ENCODE assay signal across 21 cellular contexts in the genomic region with DNA sequence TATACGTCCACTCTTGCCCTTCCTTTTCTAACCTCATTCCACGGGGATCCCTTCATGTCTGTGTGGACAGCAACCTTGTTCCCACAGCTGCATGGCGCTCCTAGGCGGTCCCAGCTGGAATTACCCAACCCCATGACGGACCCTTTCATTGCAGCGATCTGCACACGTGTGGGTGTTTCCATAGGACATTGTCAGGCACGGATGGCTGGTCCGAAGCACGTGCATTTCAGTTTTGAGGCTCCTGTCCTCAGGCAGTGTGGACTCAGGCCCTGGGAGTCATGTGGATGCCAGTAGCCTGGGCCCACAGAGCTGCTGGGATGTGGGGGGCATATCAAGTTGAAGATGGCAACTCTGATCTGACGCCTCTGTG. TPM values are rescaled to one million over a fixed set of nuclear protein-coding genes. Genes with fewer than 3 reads are reported as not detected.
A peak's percentile ranks its signal among the peaks of the same experiment; 100 is the strongest.
DNase-seq lines count a peak whose midpoint lies in the region; TF ChIP-seq lines count a peak whose summit lies in the region.
"Had no signal": no experiment of that assay in that cellular context is flagged by ENCODE, and none has a peak within 500 bp of the region (broad histone marks: within the 10 kb centered on the region; RNA-seq: fewer than 3 reads in every experiment).

No MANE protein-coding gene starts in this region.

- no peak overlapping the region for H2AK5ac ChIP-seq in H9 (ENCODE audit: insufficient read length, low read length)

- H3K23me2 ChIP-seq in H9 (ENCODE audit: insufficient read length, low read depth, low read length, poor library complexity, severe bottlenecking): no peaks in the 10 kb centered on the region

- H3K27ac Mint-ChIP-seq in T-helper 1 cell treated with Interleukin-12 subunit alpha and Interleukin-12 subunit beta and Interleukin-4 antibody, amounts not matched to agents 30 μg/mL and 1 μg/mL, for 36 hours: peak overlapping the region; percentile 58
- 0 out of 7 replicates have a peak overlapping the region, but pooled peaks of 2 of the 3 experiments have one; percentile 8 to 76 for H3K27ac Mint-ChIP-seq in H9
- no peak overlapping the region for H3K27ac Mint-ChIP-seq in endodermal cell
- H3K27ac Mint-ChIP-seq in activated CD4-positive, alpha-beta memory T cell treated with anti-CD3 and anti-CD28 coated beads, Interleukin-2, amount 10 ng/mL, durations not matched to agents 7 days and 5 days: no peak overlapping the region
- H3K27ac Mint-ChIP-seq: activated naive CD8-positive, alpha-beta T cell had no signal

- H4K91ac ChIP-seq in H9 (ENCODE audit: insufficient read length, low read depth, low read length): no peak overlapping the region

- CTCF ChIA-PET in activated CD4-positive, alpha-beta memory T cell treated with anti-CD3 and anti-CD28 coated beads, Interleukin-2, amount 10 ng/mL, durations not matched to agents 7 days and 5 days (lab: Charles Lee): interaction anchor here (1.2 kb wide), 1 partner anchor 9 kb away, joined by 3 read pairs; no protein-coding TSS in a partner anchor

- intact Hi-C loops in posterior vena cava (cut with DNase I): no loop called here

- no peaks in the 10 kb centered on the region for H3K9me3 Mint-ChIP-seq in T-helper 1 cell treated with Interleukin-12 subunit alpha and Interleukin-12 subunit beta and Interleukin-4 antibody, amounts not matched to agents 30 μg/mL and 1 μg/mL, for 36 hours
- H3K9me3 Mint-ChIP-seq in H9 (no peaks in the 10 kb centered on the region), endodermal cell (no peaks in the 10 kb centered on the region)
- no peaks in the 10 kb centered on the region for H3K9me3 Mint-ChIP-seq in activated CD4-positive, alpha-beta memory T cell treated with anti-CD3 and anti-CD28 coated beads, Interleukin-2, amount 10 ng/mL, durations not matched to agents 7 days and 5 days

- H3K56ac ChIP-seq in H9 (ENCODE audit: insufficient read length, low read depth, low read length): no peak overlapping the region

- no peaks in the 10 kb centered on the region for H3K27me3 Mint-ChIP-seq in T-helper 1 cell treated with Interleukin-12 subunit alpha and Interleukin-12 subunit beta and Interleukin-4 antibody, amounts not matched to agents 30 μg/mL and 1 μg/mL, for 36 hours (ENCODE audit: low read depth)
- H3K27me3 Mint-ChIP-seq in H9 (ENCODE audit: low read depth) (no peaks in the 10 kb centered on the region), endodermal cell (ENCODE audit: insufficient read depth) (no peaks in the 10 kb centered on the region)
- H3K27me3 Mint-ChIP-seq in activated CD4-positive, alpha-beta memory T cell treated with anti-CD3 and anti-CD28 coated beads, Interleukin-2, amount 10 ng/mL, durations not matched to agents 7 days and 5 days: no peaks in the 10 kb centered on the region
- H3K27me3 Mint-ChIP-seq: activated naive CD8-positive, alpha-beta T cell had no signal

- no peak overlapping the region for H2BK15ac ChIP-seq in H9 (ENCODE audit: low read depth, low read length)

- H3K23ac ChIP-seq in H9 (ENCODE audit: insufficient read length, low read depth, low read length): no peak overlapping the region

- no peak overlapping the region for H3T11ph ChIP-seq in H9 (ENCODE audit: low read length)

- H3K36me3 Mint-ChIP-seq in T-helper 1 cell treated with Interleukin-12 subunit alpha and Interleukin-12 subunit beta and Interleukin-4 antibody, amounts not matched to agents 30 μg/mL and 1 μg/mL, for 36 hours (ENCODE audit: low read depth): peaks cover 18% of the 10 kb centered on the region
- H3K36me3 Mint-ChIP-seq in H9 (ENCODE audit: insufficient read depth in 1 of 3, low read depth in 3 of 3) (peaks cover 0 to 8% (median 3%) of the 10 kb centered on the region in 3 experiments; a peak in 5 of 7 replicates), endodermal cell (ENCODE audit: low read depth) (peaks cover 5% of the 10 kb centered on the region)
- H3K36me3 Mint-ChIP-seq in activated CD4-positive, alpha-beta memory T cell treated with anti-CD3 and anti-CD28 coated beads, Interleukin-2, amount 10 ng/mL, durations not matched to agents 7 days and 5 days (ENCODE audit: low read depth): peaks cover 44% of the 10 kb centered on the region

- H2BK120ac ChIP-seq in H9 (ENCODE audit: low read depth, low read length, poor library complexity, severe bottlenecking): no peak overlapping the region

- no CpG with 5 or more reads among the region's 11 CpGs for WGBS in H9 (ENCODE audit: extremely low coverage, insufficient read length, low lambda C conversion rate)
- 90 to 95% methylated on average over 9 to 11 of the region's 11 CpGs for WGBS in endodermal cell (ENCODE audit: insufficient coverage in 1 of 2, insufficient read length in 1 of 2), 2 experiments

- no peaks in the 10 kb centered on the region for H3K79me2 ChIP-seq in H9 (ENCODE audit: insufficient read depth, low read length)

- H3K4me3 ChIP-seq in endodermal cell (ENCODE audit: low read length): no peak overlapping the region
- H3K4me3 ChIP-seq: dorsolateral prefrontal cortex, pancreas, SK-N-MC, skin epidermis had no signal

- H4K8ac ChIP-seq in H9 (replicated peaks; ENCODE audit: insufficient read length, low read depth, low read length): no peak overlapping the region

- H3K4me1 ChIP-seq in H9 (ENCODE audit: insufficient read depth, low read length) (no peaks in the 10 kb centered on the region), endodermal cell (ENCODE audit: control insufficient read depth, insufficient read depth, low read length) (peaks cover 5% of the 10 kb centered on the region)
- H3K4me1 ChIP-seq: pancreas had no signal

- H3K14ac ChIP-seq in H9 (ENCODE audit: insufficient read depth, low read length): no peak overlapping the region; the same call in 1 of the 2 replicates

- H3K18ac ChIP-seq in H9 (ENCODE audit: insufficient read length, low read depth, low read length): no peak overlapping the region

- no peak overlapping the region for H3K4me3 Mint-ChIP-seq in T-helper 1 cell treated with Interleukin-12 subunit alpha and Interleukin-12 subunit beta and Interleukin-4 antibody, amounts not matched to agents 30 μg/mL and 1 μg/mL, for 36 hours
- H3K4me3 Mint-ChIP-seq in H9 (no peak overlapping the region), endodermal cell (no peak overlapping the region)
- H3K4me3 Mint-ChIP-seq in activated CD4-positive, alpha-beta memory T cell treated with anti-CD3 and anti-CD28 coated beads, Interleukin-2, amount 10 ng/mL, durations not matched to agents 7 days and 5 days: no peak overlapping the region
- H3K4me3 Mint-ChIP-seq: activated naive CD8-positive, alpha-beta T cell had no signal

- H3K36me3 ChIP-seq in endodermal cell (ENCODE audit: control insufficient read depth, insufficient read depth, low read length): no peaks in the 10 kb centered on the region
- H3K36me3 ChIP-seq: pancreas had no signal

- no peaks in the 10 kb centered on the region for H4K20me1 ChIP-seq in H9 (ENCODE audit: control insufficient read depth, insufficient read depth, insufficient read length)

- H3K27me3 ChIP-seq in H9 (ENCODE audit: insufficient read depth, low read length) (no peaks in the 10 kb centered on the region), endodermal cell (ENCODE audit: control insufficient read depth, insufficient read depth, low read length, poor library complexity, severe bottlenecking) (no peaks in the 10 kb centered on the region)
- H3K27me3 ChIP-seq: brain microvascular endothelial cell, dorsolateral prefrontal cortex, pancreas had no signal

- no peak overlapping the region for H3K9ac ChIP-seq in H9 (ENCODE audit: extremely low read depth, insufficient read length, low read length)
- no peak overlapping the region for H3K9ac ChIP-seq in endodermal cell (ENCODE audit: extremely low read depth, low read length, poor library complexity, severe bottlenecking)

- peaks cover 36% of the 10 kb centered on the region for H3K4me1 Mint-ChIP-seq in T-helper 1 cell treated with Interleukin-12 subunit alpha and Interleukin-12 subunit beta and Interleukin-4 antibody, amounts not matched to agents 30 μg/mL and 1 μg/mL, for 36 hours (ENCODE audit: low read depth)
- H3K4me1 Mint-ChIP-seq in H9: peaks cover 10 to 14% of the 10 kb centered on the region in 2 experiments; a peak in 3 of 4 replicates
- H3K4me1 Mint-ChIP-seq in endodermal cell: peaks cover 12% of the 10 kb centered on the region
- peaks cover 48% of the 10 kb centered on the region for H3K4me1 Mint-ChIP-seq in activated CD4-positive, alpha-beta memory T cell treated with anti-CD3 and anti-CD28 coated beads, Interleukin-2, amount 10 ng/mL, durations not matched to agents 7 days and 5 days

- DNase-seq in T-helper 1 cell (no peak), H9 (no peak), endodermal cell (peak; percentile 37), posterior vena cava (ENCODE audit: low spot score) (peak; percentile 76), cortex of kidney (lab: John Stamatoyannopoulos, UW) (no peak), pons (ENCODE audit: low spot score) (no peak)
- DNase-seq in activated CD4-positive, alpha-beta memory T cell treated with anti-CD3 and anti-CD28 coated beads, Interleukin-2, amount 10 ng/mL, durations not matched to agents 7 days and 5 days: no peak
- DNase-seq: erythroblast; KG1; NCI-H1092; NCI-H2081 treated with DMSO at 0.1 percent for 48 hours; NCI-H524; stimulated activated CD4-positive, alpha-beta T cell treated with anti-CD3 and anti-CD28 coated beads, Interleukin-4, amount 100 ng/mL, for 4 hours had no signal

- H3K9me3 ChIP-seq in H9 (ENCODE audit: control insufficient read depth, low read depth, low read length) (no peaks in the 10 kb centered on the region), endodermal cell (ENCODE audit: control insufficient read depth, low read length) (no peaks in the 10 kb centered on the region)
- H3K9me3 ChIP-seq: pancreas had no signal

- H3K27ac ChIP-seq in H9 (ENCODE audit: insufficient read length, low read depth, low read length) (no peak overlapping the region), endodermal cell (ENCODE audit: low read depth, low read length) (no peak overlapping the region)
- H3K27ac ChIP-seq: 22Rv1, brain microvascular endothelial cell, pancreas, SK-N-MC had no signal

- no peak overlapping the region for H3K4me2 ChIP-seq in H9 (ENCODE audit: insufficient read depth, insufficient read length, low read length)

- no peak overlapping the region for H4K5ac ChIP-seq in H9 (ENCODE audit: insufficient read length, low read depth, low read length)

- POLR2A ChIA-PET in activated CD4-positive, alpha-beta memory T cell treated with anti-CD3 and anti-CD28 coated beads, Interleukin-2, amount 10 ng/mL, durations not matched to agents 7 days and 5 days (lab: Charles Lee): no interaction called here

- H3K4ac ChIP-seq in H9 (ENCODE audit: low read depth, low read length): no peak overlapping the region

- no peak overlapping the region for H2BK5ac ChIP-seq in H9 (ENCODE audit: insufficient read length, low read length)

- no peak overlapping the region for H2BK20ac ChIP-seq in H9 (ENCODE audit: low read depth, low read length, poor library complexity, severe bottlenecking)

- peaks cover 3% of the 10 kb centered on the region for H3K79me1 ChIP-seq in H9 (ENCODE audit: insufficient read depth, low read depth, low read length, poor library complexity, severe bottlenecking)

- no peak overlapping the region for H2AFZ ChIP-seq in H9 (ENCODE audit: low read length)

- H2BK12ac ChIP-seq in H9 (ENCODE audit: insufficient read length, low read depth, low read length): no peak overlapping the region

- TF ChIP-seq CTCF in H9 (conservative IDR thresholded peaks at IDR 0.05) (no peak), endodermal cell (conservative IDR thresholded peaks at IDR 0.05) (no peak)

RNA-seq across cellular contexts. Expression of a gene that starts 15.0 kb away (rescaled TPM):
- total RNA-seq in H9 (2021) (21.4 and 23.6 TPM in 2 replicates), endodermal cell (10 to 100 TPM; 16.4 to 21.9 TPM), posterior vena cava (10 to 100 TPM; 40.8 to 43.0 TPM)
- polyA plus RNA-seq in endodermal cell (2013, experiment 1 of 2): 32.1 TPM
- 29.8 TPM for polyA plus RNA-seq in endodermal cell (2013, experiment 2 of 2)
- total RNA-seq in activated CD4-positive, alpha-beta memory T cell treated with anti-CD3 and anti-CD28 coated beads, Interleukin-2, amount 10 ng/mL, durations not matched to agents 7 days and 5 days: 10 to 100 TPM; 80.4 to 83.5 TPM

RNA-seq across cellular contexts. Expression of a gene that starts 23.1 kb away (rescaled TPM):
- total RNA-seq in H9 (2021): 27.4 and 28.9 TPM in 2 replicates
- total RNA-seq in endodermal cell: 10 to 100 TPM; 24.2 to 32.0 TPM
- 29.8 TPM for polyA plus RNA-seq in endodermal cell (2013, experiment 1 of 2)
- polyA plus RNA-seq in endodermal cell (2013, experiment 2 of 2): 28.4 TPM
- total RNA-seq in posterior vena cava: 10 to 100 TPM; 30.6 to 39.5 TPM
- 10 to 100 TPM; 36.9 to 37.4 TPM for total RNA-seq in activated CD4-positive, alpha-beta memory T cell treated with anti-CD3 and anti-CD28 coated beads, Interleukin-2, amount 10 ng/mL, durations not matched to agents 7 days and 5 days

RNA-seq across cellular contexts. Expression of a gene that starts 52.5 kb away (rescaled TPM):
- 7.8 and 9.0 TPM in 2 replicates for total RNA-seq in H9 (2021)
- total RNA-seq in endodermal cell: 1 to 10 TPM; 5.1 to 5.9 TPM
- polyA plus RNA-seq in endodermal cell (2013, experiment 1 of 2): 3.1 TPM
- polyA plus RNA-seq in endodermal cell (2013, experiment 2 of 2): 2.7 TPM
- total RNA-seq in posterior vena cava: 1 to 10 TPM; 1.4 to 5.2 TPM
- total RNA-seq in activated CD4-positive, alpha-beta memory T cell treated with anti-CD3 and anti-CD28 coated beads, Interleukin-2, amount 10 ng/mL, durations not matched to agents 7 days and 5 days: 10 to 100 TPM; 69.6 to 71.4 TPM

Comparison
In these comparisons a context has a peak if more than half of its experiments do, and no peak if none do; other contexts are left out.
1. H3K27ac Mint-ChIP-seq: peak in T-helper 1 cell treated with Interleukin-12 subunit alpha and Interleukin-12 subunit beta and Interleukin-4 antibody, amounts not matched to agents 30 μg/mL and 1 μg/mL, for 36 hours (single experiment) and H9 (2 of 3); none in endodermal cell (single experiment) and activated CD4-positive, alpha-beta memory T cell treated with anti-CD3 and anti-CD28 coated beads, Interleukin-2, amount 10 ng/mL, durations not matched to agents 7 days and 5 days (single experiment).
2. DNase-seq: peak in endodermal cell (single experiment) and posterior vena cava (single experiment); none in T-helper 1 cell (0 of 5), H9 (single experiment), cortex of kidney (single experiment), activated CD4-positive, alpha-beta memory T cell treated with anti-CD3 and anti-CD28 coated beads, Interleukin-2, amount 10 ng/mL, durations not matched to agents 7 days and 5 days (single experiment) and pons (single experiment).